In genomic region chr3:52705688-52706686, GRCh38 we compare ENCODE assay signal across 8 cellular contexts. TPM values are rescaled to one million over a fixed set of nuclear protein-coding genes. Genes with fewer than 3 reads are reported as not detected.
DNase-seq lines count a peak whose midpoint lies in the region; ATAC-seq and TF ChIP-seq lines count a peak whose summit lies in the region.

TSS of gene GLT8D1 (minus strand) at chr3:52705791. CDS start at chr3:52700460, 5,331 bp downstream.
TSS of gene SPCS1 (plus strand) at chr3:52706106. CDS start at chr3:52706247, 141 bp downstream.

- H3K4me1 ChIP-seq in DOHH2 (ENCODE audit: control insufficient read depth, low read length) (peaks cover 44% of the 10 kb centered on the region), KMS-11 (ENCODE audit: low read depth, poor library complexity, severe bottlenecking) (peaks cover 41% of the 10 kb centered on the region), RWPE2 (ENCODE audit: insufficient read depth, poor library complexity, severe bottlenecking) (peaks cover 9% of the 10 kb centered on the region), neural progenitor cell (peaks cover 18% of the 10 kb centered on the region)

- H3K36me3 ChIP-seq in DOHH2 (ENCODE audit: control insufficient read depth, low read length) (peaks cover 30% of the 10 kb centered on the region), KMS-11 (ENCODE audit: insufficient read depth) (no peaks in the 10 kb centered on the region), RWPE2 (ENCODE audit: low read depth) (peaks cover 25% of the 10 kb centered on the region), neural progenitor cell (peaks cover 9% of the 10 kb centered on the region)

- TF ChIP-seq CTCF in DOHH2 (IDR thresholded peaks at IDR 0.05; ENCODE audit: low read depth, low read length, poor library complexity, severe bottlenecking) (no peak), KMS-11 (conservative IDR thresholded peaks at IDR 0.05; ENCODE audit: low read depth, low read length) (no peak), RWPE2 (IDR thresholded peaks at IDR 0.05; ENCODE audit: poor library complexity, severe bottlenecking) (no peak), fibroblast of villous mesenchyme (IDR thresholded peaks at IDR 0.05; ENCODE audit: insufficient read depth, low read depth, low read length) (no peak), neural progenitor cell (IDR thresholded peaks at IDR 0.05) (no peak)

- no peaks in the 10 kb centered on the region for H3K27me3 ChIP-seq in DOHH2 (ENCODE audit: control insufficient read depth, low read length)
- H3K27me3 ChIP-seq in KMS-11 (ENCODE audit: insufficient read depth, low read depth): no peaks in the 10 kb centered on the region
- no peaks in the 10 kb centered on the region for H3K27me3 ChIP-seq in RWPE2 (ENCODE audit: insufficient read depth, poor library complexity, severe bottlenecking)
- H3K27me3 ChIP-seq in neural progenitor cell: no peaks in the 10 kb centered on the region

- H3K9me2 ChIP-seq in DOHH2 (replicated peaks; ENCODE audit: control insufficient read depth, low read length): no peaks in the 10 kb centered on the region

- H3K4me2 ChIP-seq in DOHH2 (ENCODE audit: low read length): peak within 1 kb of the TSS; percentile 98
- peak within 1 kb of the TSS; percentile 84 for H3K4me2 ChIP-seq in KMS-11
- H3K4me2 ChIP-seq in neural progenitor cell: peak within 1 kb of the TSS; percentile 97

- H3K27ac ChIP-seq in DOHH2 (ENCODE audit: low read depth, low read length) (peak within 1 kb of the TSS; percentile 64), KMS-11 (peak within 1 kb of the TSS; percentile 73), RWPE2 (ENCODE audit: poor library complexity, severe bottlenecking) (peak within 1 kb of the TSS; percentile 64), neural progenitor cell (peak within 1 kb of the TSS; percentile 49)

- ATAC-seq in GM21786 (IDR thresholded peaks at IDR 0.05; ENCODE audit: unreplicated experiment) (peak; percentile 74), RWPE2 (ENCODE audit: low read depth) (peak; percentile 93)

- H3K9me3 Mint-ChIP-seq in neural progenitor cell: no peaks in the 10 kb centered on the region

- no peaks in the 10 kb centered on the region for H4K20me1 ChIP-seq in DOHH2 (ENCODE audit: control insufficient read depth, insufficient read depth, low read depth, low read length)
- H4K20me1 ChIP-seq in KMS-11 (ENCODE audit: insufficient read depth): no peaks in the 10 kb centered on the region
- H4K20me1 ChIP-seq in neural progenitor cell (ENCODE audit: low read depth): peaks cover 7% of the 10 kb centered on the region

- H3K36me3 Mint-ChIP-seq in neural progenitor cell: peaks cover 9% of the 10 kb centered on the region

- no peaks in the 10 kb centered on the region for H3K9me3 ChIP-seq in DOHH2 (ENCODE audit: control insufficient read depth, insufficient read depth, low read length)
- no peaks in the 10 kb centered on the region for H3K9me3 ChIP-seq in RWPE2 (ENCODE audit: severe bottlenecking)
- no peaks in the 10 kb centered on the region for H3K9me3 ChIP-seq in neural progenitor cell (ENCODE audit: low read depth)

- H3K4me1 Mint-ChIP-seq in neural progenitor cell: peaks cover 27% of the 10 kb centered on the region

- H3K9ac ChIP-seq in KMS-11: peak within 1 kb of the TSS; percentile 71
- H3K9ac ChIP-seq in neural progenitor cell: peak within 1 kb of the TSS; percentile 87

- peak within 1 kb of the TSS; percentile 97 for H3K4me3 Mint-ChIP-seq in neural progenitor cell

- DNase-seq in RWPE2 (ENCODE audit: low spot score) (peak; percentile 82), fibroblast of villous mesenchyme (ENCODE audit: low read depth) (peak; percentile 88), neural progenitor cell (ENCODE audit: low spot score) (peak; percentile 95), stromal cell of bone marrow (ENCODE audit: low read depth) (peak; percentile 72)
- DNase-seq in activated effector memory CD4-positive, alpha-beta T cell treated with anti-CD3 and anti-CD28 coated beads, Interleukin-2, amount 50 U/mL, for 16 hours: peak; percentile 95

- H3F3A ChIP-seq in DOHH2 (ENCODE audit: control insufficient read depth, insufficient read depth) (peaks cover 20% of the 10 kb centered on the region), neural progenitor cell (ENCODE audit: low read depth) (peaks cover 35% of the 10 kb centered on the region)

- H3K79me2 ChIP-seq in DOHH2 (ENCODE audit: control insufficient read depth, low read length) (peaks cover 64% of the 10 kb centered on the region), KMS-11 (ENCODE audit: insufficient read depth, low read depth) (peaks cover 51% of the 10 kb centered on the region), neural progenitor cell (ENCODE audit: low read depth) (peaks cover 68% of the 10 kb centered on the region)

- peaks cover 8% of the 10 kb centered on the region for H3K27me3 Mint-ChIP-seq in neural progenitor cell (ENCODE audit: insufficient read depth, low read depth)

- H3K4me3 ChIP-seq in DOHH2 (ENCODE audit: low read length) (peak within 1 kb of the TSS; percentile 97), KMS-11 (IDR thresholded peaks at IDR 0.05; ENCODE audit: insufficient read depth, low read depth, low read length) (peak within 1 kb of the TSS; percentile 29), RWPE2 (ENCODE audit: severe bottlenecking) (peak within 1 kb of the TSS; percentile 97), fibroblast of villous mesenchyme (ENCODE audit: low read depth, low read length) (peak within 1 kb of the TSS; percentile 94), neural progenitor cell (peak within 1 kb of the TSS; percentile 81)

- H2AFZ ChIP-seq in KMS-11 (ENCODE audit: low read depth): peak within 1 kb of the TSS; percentile 44; the same call in 1 of the 2 replicates
- H2AFZ ChIP-seq in neural progenitor cell (replicated peaks): peak within 1 kb of the TSS; percentile 95

- peak within 1 kb of the TSS; percentile 95 for H3K27ac Mint-ChIP-seq in neural progenitor cell

RNA-seq across cellular contexts. Expression of gene GLT8D1, which starts in this region (rescaled TPM):
- total RNA-seq in fibroblast of villous mesenchyme (84.1 and 108 TPM in 2 replicates), neural progenitor cell (ENCODE audit: low replicate concordance) (76.3 and 88.0 TPM in 2 replicates)

RNA-seq across cellular contexts. Expression of gene SPCS1, which starts in this region (rescaled TPM):
- total RNA-seq in fibroblast of villous mesenchyme (66.9 and 77.0 TPM in 2 replicates), neural progenitor cell (ENCODE audit: low replicate concordance) (142 and 162 TPM in 2 replicates)

Comparison
In these comparisons a context has a peak if more than half of its experiments do, and no peak if none do; other contexts are left out.
1. Peak in every context shown above with its lines: DNase-seq, ATAC-seq, H3K4me3 ChIP-seq and H3K27ac ChIP-seq.
2. H3K4me3 ChIP-seq: peak in every context shown above with its lines; median percentile 97 in DOHH2; 97 in RWPE2; 94 in fibroblast of villous mesenchyme; 81 in neural progenitor cell; 29 in KMS-11.